Comparison of ENCODE assay signal across 12 cellular contexts in genomic region chr19:29945017-29945416, GRCh38. TPM values are rescaled to one million over a fixed set of nuclear protein-coding genes. Genes with fewer than 3 reads are reported as not detected.
DNase-seq lines count a peak whose midpoint lies in the region; ATAC-seq and TF ChIP-seq lines count a peak whose summit lies in the region.
"Had no signal": no experiment of that assay in that cellular context is flagged by ENCODE, and none has a peak within 500 bp of the region (broad histone marks: within the 10 kb centered on the region; RNA-seq: fewer than 3 reads in every experiment).

No MANE protein-coding gene starts in this region.

- no peaks in the 10 kb centered on the region; the same call in 1 of the 2 replicates for H3K9me2 ChIP-seq in GM23338 (ENCODE audit: insufficient read depth)

- H3K36me3 ChIP-seq in ACC112 (ENCODE audit: insufficient read depth, low read length) (no peaks in the 10 kb centered on the region), GM23338 (ENCODE audit: insufficient read depth) (no peaks in the 10 kb centered on the region)
- H3K36me3 ChIP-seq in naive thymus-derived CD4-positive, alpha-beta T cell (ENCODE audit: control insufficient read depth in 2 of 3, insufficient read depth in 3 of 3, low read length in 3 of 3): no peaks in the 10 kb centered on the region

- POLR2A ChIA-PET in naive thymus-derived CD4-positive, alpha-beta T cell (lab: Charles Lee): interaction anchor here (0.9 to 1.4 kb wide), 3 partner anchors 30 to 339 kb away, joined by 3 read pairs; partner anchors contain the start of gene POP4

- H3K36me3 Mint-ChIP-seq in GM23338 (ENCODE audit: low read depth): peaks cover 26% of the 10 kb centered on the region
- H3K36me3 Mint-ChIP-seq in activated T-helper 2 cell treated with anti-CD3 and anti-CD28 coated beads, Interferon-gamma antibody, Interleukin-2, Interleukin-4, amounts not matched to agents 10 μg/mL and 5 μg/mL and 100 μg/mL, durations not matched to agents 14 hours and 24 hours and 36 hours (ENCODE audit: low read depth): peaks cover 47% of the 10 kb centered on the region
- peaks cover 0 to 19% (median 12%) of the 10 kb centered on the region in 5 donors for H3K36me3 Mint-ChIP-seq in naive thymus-derived CD4-positive, alpha-beta T cell

- no peaks in the 10 kb centered on the region for H3K9me3 ChIP-seq in naive thymus-derived CD4-positive, alpha-beta T cell (ENCODE audit: control insufficient read depth in 2 of 3, low read length in 3 of 3)

- H3K4me1 ChIP-seq in ACC112 (ENCODE audit: control insufficient read depth, insufficient read depth, low read length, unreplicated experiment) (peaks cover 15% of the 10 kb centered on the region), GM23338 (ENCODE audit: insufficient read depth) (peaks cover 24% of the 10 kb centered on the region)
- peaks cover 32 to 48% of the 10 kb centered on the region in 2 donors for H3K4me1 ChIP-seq in naive thymus-derived CD4-positive, alpha-beta T cell (ENCODE audit: control insufficient read depth in 2 of 2, insufficient read depth in 2 of 2, low read length in 2 of 2)

- peaks cover 25% of the 10 kb centered on the region for H4K20me1 ChIP-seq in GM23338 (replicated peaks; ENCODE audit: insufficient read depth)

- DNase-seq in GM23338 (ENCODE audit: low spot score): no peak
- no peak for DNase-seq in activated T-helper 2 cell treated with anti-CD3 and anti-CD28 coated beads, Interferon-gamma antibody, Interleukin-2, Interleukin-4, amounts not matched to agents 10 μg/mL and 5 μg/mL and 100 μg/mL, durations not matched to agents 14 hours and 24 hours and 36 hours (ENCODE audit: low spot score)
- DNase-seq in naive thymus-derived CD4-positive, alpha-beta T cell: no peak
- DNase-seq in DMS53 treated with DMSO at 0.1 percent for 48 hours (lab: John Stamatoyannopoulos, UW; ENCODE audit: unreplicated experiment): no peak
- DNase-seq in NCI-H2029 treated with DMSO at 0.1 percent for 48 hours (lab: John Stamatoyannopoulos, UW): no peak
- DNase-seq: activated effector memory CD4-positive, alpha-beta T cell treated with anti-CD3 and anti-CD28 coated beads, Interleukin-2, amount 50 U/mL, for 16 hours; COR-L47; glutamatergic neuron; midbrain had no signal

- peaks cover 29% of the 10 kb centered on the region for H3K4me1 Mint-ChIP-seq in GM23338
- peaks cover 51% of the 10 kb centered on the region for H3K4me1 Mint-ChIP-seq in activated T-helper 2 cell treated with anti-CD3 and anti-CD28 coated beads, Interferon-gamma antibody, Interleukin-2, Interleukin-4, amounts not matched to agents 10 μg/mL and 5 μg/mL and 100 μg/mL, durations not matched to agents 14 hours and 24 hours and 36 hours (ENCODE audit: low read depth)
- H3K4me1 Mint-ChIP-seq in naive thymus-derived CD4-positive, alpha-beta T cell: peaks cover 50 to 75% (median 61%) of the 10 kb centered on the region in 7 donors

- TF ChIP-seq CTCF in GM23338 (conservative IDR thresholded peaks at IDR 0.05; ENCODE audit: low read depth in 2 of 2): no peak

- H3K27me3 ChIP-seq in ACC112 (ENCODE audit: insufficient read depth, low read length) (no peaks in the 10 kb centered on the region), GM23338 (ENCODE audit: insufficient read depth) (peaks cover 10% of the 10 kb centered on the region; the same call in 1 of the 2 replicates)
- no peaks in the 10 kb centered on the region for H3K27me3 ChIP-seq in naive thymus-derived CD4-positive, alpha-beta T cell (ENCODE audit: control insufficient read depth in 2 of 2, insufficient read depth in 2 of 2, low read length in 2 of 2)

- peaks cover 59% of the 10 kb centered on the region for H3K79me2 ChIP-seq in ACC112 (ENCODE audit: control insufficient read depth, insufficient read depth, low read length, unreplicated experiment)
- H3K79me2 ChIP-seq in GM23338 (replicated peaks; ENCODE audit: insufficient read depth): peaks cover 65% of the 10 kb centered on the region

- H3K27me3 Mint-ChIP-seq in GM23338 (ENCODE audit: insufficient read depth, low read depth, poor library complexity): peaks cover 14% of the 10 kb centered on the region
- no peaks in the 10 kb centered on the region for H3K27me3 Mint-ChIP-seq in activated T-helper 2 cell treated with anti-CD3 and anti-CD28 coated beads, Interferon-gamma antibody, Interleukin-2, Interleukin-4, amounts not matched to agents 10 μg/mL and 5 μg/mL and 100 μg/mL, durations not matched to agents 14 hours and 24 hours and 36 hours (ENCODE audit: low read depth)
- no peaks in the 10 kb centered on the region for H3K27me3 Mint-ChIP-seq in naive thymus-derived CD4-positive, alpha-beta T cell

- H2AFZ ChIP-seq in ACC112 (ENCODE audit: low read length, unreplicated experiment) (no peak overlapping the region), GM23338 (no peak overlapping the region)

- no peak overlapping the region for H3K27ac ChIP-seq in ACC112 (ENCODE audit: low read depth, low read length)
- peak overlapping the region; percentile 74; the same call in 1 of the 2 replicates for H3K27ac ChIP-seq in GM23338 (ENCODE audit: low read depth)
- H3K27ac ChIP-seq in naive thymus-derived CD4-positive, alpha-beta T cell (ENCODE audit: low read depth, low read length): no peak overlapping the region

- H3K4me2 ChIP-seq in GM23338: peak overlapping the region; percentile 18; the same call in 1 of the 2 replicates

- no peaks in the 10 kb centered on the region for H3F3A ChIP-seq in GM23338 (replicated peaks; ENCODE audit: low read depth)

- H3K27ac Mint-ChIP-seq in GM23338: peak overlapping the region; percentile 28; the same call in 1 of the 2 replicates
- peak overlapping the region; percentile 69 for H3K27ac Mint-ChIP-seq in activated T-helper 2 cell treated with anti-CD3 and anti-CD28 coated beads, Interferon-gamma antibody, Interleukin-2, Interleukin-4, amounts not matched to agents 10 μg/mL and 5 μg/mL and 100 μg/mL, durations not matched to agents 14 hours and 24 hours and 36 hours
- peak overlapping the region in 7 of 9 donors; percentile 5 to 84 (median 20) for H3K27ac Mint-ChIP-seq in naive thymus-derived CD4-positive, alpha-beta T cell

- CTCF ChIA-PET in naive thymus-derived CD4-positive, alpha-beta T cell (lab: Charles Lee): interaction anchor here (1.2 kb wide), 1 partner anchor 22 kb away, joined by 3 read pairs; no protein-coding TSS in a partner anchor

- intact Hi-C loops in activated T-helper 2 cell treated with anti-CD3 and anti-CD28 coated beads, Interferon-gamma antibody, Interleukin-2, Interleukin-4, amounts not matched to agents 10 μg/mL and 5 μg/mL and 100 μg/mL, durations not matched to agents 14 hours and 24 hours and 36 hours (cut with micrococcal nuclease): loop anchor here (10.0 kb wide), 2 partner anchors 280 to 340 kb away; partner anchors contain the start of genes PLEKHF1 and POP4
- intact Hi-C loops in naive thymus-derived CD4-positive, alpha-beta T cell (cut with micrococcal nuclease): loop anchor here in 1 of 2 donors (10.0 kb wide), 1 partner anchor 340 kb away; the partner anchor contains the start of gene POP4

- H3K4me3 Mint-ChIP-seq in GM23338: peak overlapping the region; percentile 20; the same call in 1 of the 3 replicates
- H3K4me3 Mint-ChIP-seq in activated T-helper 2 cell treated with anti-CD3 and anti-CD28 coated beads, Interferon-gamma antibody, Interleukin-2, Interleukin-4, amounts not matched to agents 10 μg/mL and 5 μg/mL and 100 μg/mL, durations not matched to agents 14 hours and 24 hours and 36 hours (ENCODE audit: low read depth): peak overlapping the region; percentile 53
- H3K4me3 Mint-ChIP-seq in naive thymus-derived CD4-positive, alpha-beta T cell: peak overlapping the region; percentile 39 to 96 (median 59)

- H3K4me3 ChIP-seq in ACC112 (ENCODE audit: low read depth, low read length) (peak overlapping the region; percentile 34; the same call in 1 of the 2 replicates), GM23338 (no peak overlapping the region; the same call in 1 of the 2 replicates)
- H3K4me3 ChIP-seq in naive thymus-derived CD4-positive, alpha-beta T cell (ENCODE audit: low read length): no peak overlapping the region

- peaks cover 19% of the 10 kb centered on the region for H3K9me3 Mint-ChIP-seq in GM23338
- peaks cover 6% of the 10 kb centered on the region for H3K9me3 Mint-ChIP-seq in activated T-helper 2 cell treated with anti-CD3 and anti-CD28 coated beads, Interferon-gamma antibody, Interleukin-2, Interleukin-4, amounts not matched to agents 10 μg/mL and 5 μg/mL and 100 μg/mL, durations not matched to agents 14 hours and 24 hours and 36 hours
- H3K9me3 Mint-ChIP-seq in naive thymus-derived CD4-positive, alpha-beta T cell: peaks cover 0 to 7% (median 0%) of the 10 kb centered on the region in 11 donors

- no peak for ATAC-seq in GM23338
- ATAC-seq in naive thymus-derived CD4-positive, alpha-beta T cell: no peak
- ATAC-seq in HG03196 (IDR thresholded peaks at IDR 0.05; ENCODE audit: unreplicated experiment): no peak
- no peak for ATAC-seq in GM21447 (IDR thresholded peaks at IDR 0.05; ENCODE audit: unreplicated experiment)

TF ChIP-seq in GM23338, 12 proteins besides CTCF, POLR2A, EP300 and RAD21:
- no peak for TF ChIP-seq CREB1 (CRISPR knock-in tag; IDR thresholded peaks at IDR 0.05; ENCODE audit: low read depth)
- TF ChIP-seq STAT1 (IDR thresholded peaks at IDR 0.05; ENCODE audit: unreplicated experiment): no peak

RNA-seq across cellular contexts. Expression of gene URI1, which starts 3.0 kb away (rescaled TPM):
- 52.6 and 68.4 TPM in 2 replicates for total RNA-seq in GM23338 (2014; rRNA removed; shearing (Covaris generic))
- 27.6 and 28.3 TPM in 2 replicates for polyA plus RNA-seq in GM23338 (2016; fragmentation: Nextera tagmentation; extraction: Ambion mirVana)
- total RNA-seq in activated T-helper 2 cell treated with anti-CD3 and anti-CD28 coated beads, Interferon-gamma antibody, Interleukin-2, Interleukin-4, amounts not matched to agents 10 μg/mL and 5 μg/mL and 100 μg/mL, durations not matched to agents 14 hours and 24 hours and 36 hours: 55.6 and 56.8 TPM in 2 replicates
- total RNA-seq in naive thymus-derived CD4-positive, alpha-beta T cell: 100 to 1,000 TPM in 1 of 5 experiments, 10 to 100 TPM in 4; 55.0 to 106 (median 71.8) TPM
- 10 to 100 TPM; 17.5 to 27.3 TPM for polyA plus RNA-seq in naive thymus-derived CD4-positive, alpha-beta T cell
